In genomic region chr1:23743287-23744052, GRCh38 we compare ENCODE assay signal across 1 cellular context.
TF ChIP-seq lines count a peak whose summit lies in the region.

A gene with protein sequence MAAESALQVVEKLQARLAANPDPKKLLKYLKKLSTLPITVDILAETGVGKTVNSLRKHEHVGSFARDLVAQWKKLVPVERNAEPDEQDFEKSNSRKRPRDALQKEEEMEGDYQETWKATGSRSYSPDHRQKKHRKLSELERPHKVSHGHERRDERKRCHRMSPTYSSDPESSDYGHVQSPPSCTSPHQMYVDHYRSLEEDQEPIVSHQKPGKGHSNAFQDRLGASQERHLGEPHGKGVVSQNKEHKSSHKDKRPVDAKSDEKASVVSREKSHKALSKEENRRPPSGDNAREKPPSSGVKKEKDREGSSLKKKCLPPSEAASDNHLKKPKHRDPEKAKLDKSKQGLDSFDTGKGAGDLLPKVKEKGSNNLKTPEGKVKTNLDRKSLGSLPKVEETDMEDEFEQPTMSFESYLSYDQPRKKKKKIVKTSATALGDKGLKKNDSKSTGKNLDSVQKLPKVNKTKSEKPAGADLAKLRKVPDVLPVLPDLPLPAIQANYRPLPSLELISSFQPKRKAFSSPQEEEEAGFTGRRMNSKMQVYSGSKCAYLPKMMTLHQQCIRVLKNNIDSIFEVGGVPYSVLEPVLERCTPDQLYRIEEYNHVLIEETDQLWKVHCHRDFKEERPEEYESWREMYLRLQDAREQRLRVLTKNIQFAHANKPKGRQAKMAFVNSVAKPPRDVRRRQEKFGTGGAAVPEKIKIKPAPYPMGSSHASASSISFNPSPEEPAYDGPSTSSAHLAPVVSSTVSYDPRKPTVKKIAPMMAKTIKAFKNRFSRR (plus strand): TSS chr1:23743471. CDS start chr1:23743504, 33 bp downstream.

TF ChIP-seq in HepG2, 621 proteins besides CTCF, POLR2A, EP300 and RAD21 (continued from another document):
- TF ChIP-seq ZNF687 (CRISPR knock-in tag; IDR thresholded peaks at IDR 0.05) (peak; percentile 88), ZNF296 (CRISPR knock-in tag; conservative IDR thresholded peaks at IDR 0.05) (no peak), TAF15 (IDR thresholded peaks at IDR 0.05; ENCODE audit: low read depth, low read length, poor library complexity, severe bottlenecking) (peak; percentile 34), ZSCAN31 (CRISPR knock-in tag; IDR thresholded peaks at IDR 0.05; ENCODE audit: low read depth) (peak; percentile 81; the same call in 1 of the 2 replicates), ZNF563 (CRISPR knock-in tag; IDR thresholded peaks at IDR 0.05) (peak; percentile 83), ZNF205 (CRISPR knock-in tag; IDR thresholded peaks at IDR 0.05) (peak; percentile 70; the same call in 1 of the 2 replicates), POLR2G (IDR thresholded peaks at IDR 0.05; ENCODE audit: low read depth, low read length) (peak; percentile 94), ZNF138 (CRISPR knock-in tag; IDR thresholded peaks at IDR 0.05; ENCODE audit: low read depth) (peak; percentile 50; the same call in 1 of the 2 replicates), TFDP2 (CRISPR knock-in tag; IDR thresholded peaks at IDR 0.05) (peak; percentile 56), GABPA (IDR thresholded peaks at IDR 0.05; ENCODE audit: low read depth, low read length) (peak; percentile 94), GABPA (CRISPR knock-in tag; IDR thresholded peaks at IDR 0.05; ENCODE audit: low read depth) (peak; percentile 81), YEATS4 (CRISPR knock-in tag; IDR thresholded peaks at IDR 0.05; ENCODE audit: borderline replicate concordance) (peak; percentile 83), ZMAT3 (CRISPR knock-in tag; conservative IDR thresholded peaks at IDR 0.05) (peak; percentile 74; the same call in 1 of the 2 replicates), KDM4B (CRISPR knock-in tag; IDR thresholded peaks at IDR 0.05) (0 out of 2 replicates have a peak, but pooled peaks have one; percentile 56), ZNF329 (CRISPR knock-in tag; IDR thresholded peaks at IDR 0.05; ENCODE audit: low read depth) (0 out of 2 replicates have a peak, but pooled peaks have one; percentile 68)
- TF ChIP-seq, protein P1, sequence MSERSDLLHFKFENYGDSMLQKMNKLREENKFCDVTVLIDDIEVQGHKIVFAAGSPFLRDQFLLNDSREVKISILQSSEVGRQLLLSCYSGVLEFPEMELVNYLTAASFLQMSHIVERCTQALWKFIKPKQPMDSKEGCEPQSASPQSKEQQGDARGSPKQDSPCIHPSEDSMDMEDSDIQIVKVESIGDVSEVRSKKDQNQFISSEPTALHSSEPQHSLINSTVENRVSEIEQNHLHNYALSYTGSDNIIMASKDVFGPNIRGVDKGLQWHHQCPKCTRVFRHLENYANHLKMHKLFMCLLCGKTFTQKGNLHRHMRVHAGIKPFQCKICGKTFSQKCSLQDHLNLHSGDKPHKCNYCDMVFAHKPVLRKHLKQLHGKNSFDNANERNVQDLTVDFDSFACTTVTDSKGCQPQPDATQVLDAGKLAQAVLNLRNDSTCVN (CRISPR knock-in tag; IDR thresholded peaks at IDR 0.05; ENCODE audit: borderline replicate concordance) = peak; percentile 41; the same call in 1 of the 2 replicates
- TF ChIP-seq, protein P2, sequence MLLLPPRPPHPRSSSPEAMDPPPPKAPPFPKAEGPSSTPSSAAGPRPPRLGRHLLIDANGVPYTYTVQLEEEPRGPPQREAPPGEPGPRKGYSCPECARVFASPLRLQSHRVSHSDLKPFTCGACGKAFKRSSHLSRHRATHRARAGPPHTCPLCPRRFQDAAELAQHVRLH (CRISPR knock-in tag; IDR thresholded peaks at IDR 0.05; ENCODE audit: borderline replicate concordance, low read depth) = 0 out of 2 replicates have a peak, but pooled peaks have one; percentile 39
- TF ChIP-seq, protein P3, sequence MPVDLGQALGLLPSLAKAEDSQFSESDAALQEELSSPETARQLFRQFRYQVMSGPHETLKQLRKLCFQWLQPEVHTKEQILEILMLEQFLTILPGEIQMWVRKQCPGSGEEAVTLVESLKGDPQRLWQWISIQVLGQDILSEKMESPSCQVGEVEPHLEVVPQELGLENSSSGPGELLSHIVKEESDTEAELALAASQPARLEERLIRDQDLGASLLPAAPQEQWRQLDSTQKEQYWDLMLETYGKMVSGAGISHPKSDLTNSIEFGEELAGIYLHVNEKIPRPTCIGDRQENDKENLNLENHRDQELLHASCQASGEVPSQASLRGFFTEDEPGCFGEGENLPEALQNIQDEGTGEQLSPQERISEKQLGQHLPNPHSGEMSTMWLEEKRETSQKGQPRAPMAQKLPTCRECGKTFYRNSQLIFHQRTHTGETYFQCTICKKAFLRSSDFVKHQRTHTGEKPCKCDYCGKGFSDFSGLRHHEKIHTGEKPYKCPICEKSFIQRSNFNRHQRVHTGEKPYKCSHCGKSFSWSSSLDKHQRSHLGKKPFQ (CRISPR knock-in tag; IDR thresholded peaks at IDR 0.05; ENCODE audit: insufficient replicate concordance) = peak; percentile 62
- TF ChIP-seq, protein P4, sequence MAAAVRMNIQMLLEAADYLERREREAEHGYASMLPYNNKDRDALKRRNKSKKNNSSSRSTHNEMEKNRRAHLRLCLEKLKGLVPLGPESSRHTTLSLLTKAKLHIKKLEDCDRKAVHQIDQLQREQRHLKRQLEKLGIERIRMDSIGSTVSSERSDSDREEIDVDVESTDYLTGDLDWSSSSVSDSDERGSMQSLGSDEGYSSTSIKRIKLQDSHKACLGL (CRISPR knock-in tag; IDR thresholded peaks at IDR 0.05) = peak; percentile 61
- TF ChIP-seq, protein P5, sequence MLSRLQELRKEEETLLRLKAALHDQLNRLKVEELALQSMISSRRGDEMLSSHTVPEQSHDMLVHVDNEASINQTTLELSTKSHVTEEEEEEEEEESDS (CRISPR knock-in tag; IDR thresholded peaks at IDR 0.05; ENCODE audit: borderline replicate concordance) = 0 out of 2 replicates have a peak, but pooled peaks have one; percentile 15
